ENCODE assay signal across 29 cellular contexts in the genomic region with DNA sequence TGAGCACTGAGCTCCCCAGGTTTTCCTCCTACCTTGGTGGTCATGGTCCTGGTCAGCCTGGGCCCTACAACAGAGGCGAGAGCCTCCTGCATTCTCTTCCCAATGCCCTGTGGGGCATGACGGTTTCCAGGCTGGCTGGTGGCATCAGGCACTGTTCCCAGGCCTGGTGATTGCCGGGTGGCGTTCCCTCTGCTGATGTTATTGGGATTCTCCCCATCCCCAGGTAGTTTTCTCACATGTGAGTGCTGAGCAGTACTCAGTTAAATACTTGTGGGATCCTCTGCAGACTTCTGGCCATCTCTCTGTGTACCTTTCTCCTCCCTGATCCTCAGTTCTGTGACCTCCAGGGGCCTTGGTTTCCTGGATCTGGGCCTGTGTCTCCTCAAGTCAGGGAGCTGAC. TPM values are rescaled to one million over a fixed set of nuclear protein-coding genes. Genes with fewer than 3 reads are reported as not detected.
"Had no signal": no experiment of that assay in that cellular context is flagged by ENCODE, and none has a peak within 500 bp of the region (broad histone marks: within the 10 kb centered on the region; RNA-seq: fewer than 3 reads in every experiment).

No MANE protein-coding gene starts in this region.

- H3K27ac Mint-ChIP-seq: dendritic cell treated with granulocyte-macrophage colony-stimulating factor and Interleukin-4, amounts not matched to agents 40 ng/mL and 50 ng/mL, for 4 days had no signal

- H3K4me3 ChIP-seq: esophagus muscularis mucosa, heart right ventricle, lower lobe of right lung, prostate gland, right atrium auricular region, thoracic aorta, tibial nerve, upper lobe of left lung had no signal

- H3K27ac ChIP-seq: esophagus muscularis mucosa, heart right ventricle, lower lobe of right lung, neutrophil, parathyroid adenoma, prostate gland, right atrium auricular region, thoracic aorta, tibial nerve, upper lobe of left lung had no signal

- H3K36me3 Mint-ChIP-seq: naive B cell; natural killer cell treated with Interleukin-12 subunit alpha and Interleukin-12 subunit beta and Interleukin-15 and Interleukin-18, amount 100 ng/mL, for 72 hours; stimulated activated effector memory CD8-positive, alpha-beta T cell treated with anti-CD3 and anti-CD28 coated beads, Interleukin-12 subunit alpha, Interleukin-12 subunit beta, amount 100 ng/mL, for 72 hours had no signal

- H2AFZ ChIP-seq: parathyroid adenoma had no signal

- H3K36me3 ChIP-seq: neutrophil, prostate gland had no signal

- H3K9ac ChIP-seq: parathyroid adenoma had no signal

- H3K4me1 Mint-ChIP-seq: naive B cell had no signal

- H3K27me3 ChIP-seq: esophagus muscularis mucosa, heart right ventricle, neutrophil, right atrium auricular region, tibial nerve, upper lobe of left lung had no signal

- H3K4me1 ChIP-seq: parathyroid adenoma, prostate gland had no signal

- H3K9me3 ChIP-seq: esophagus muscularis mucosa, heart right ventricle, lower lobe of right lung, neutrophil, prostate gland, right atrium auricular region, thoracic aorta, tibial nerve, upper lobe of left lung had no signal

- ATAC-seq: left cardiac atrium; left ventricle myocardium superior; lower lobe of right lung; natural killer cell treated with Interleukin-12 subunit alpha and Interleukin-12 subunit beta and Interleukin-15 and Interleukin-18, amount 100 ng/mL, for 72 hours; sciatic nerve; stimulated activated effector memory CD8-positive, alpha-beta T cell treated with anti-CD3 and anti-CD28 coated beads, Interleukin-12 subunit alpha, Interleukin-12 subunit beta, amount 100 ng/mL, for 72 hours; stimulated activated naive CD8-positive, alpha-beta T cell treated with anti-CD3 and anti-CD28 coated beads, Interleukin-15, Interleukin-2, amounts not matched to agents 100 U/mL and 50 U/mL, for 24 hours had no signal

- DNase-seq: effector CD8-positive, alpha-beta T cell; foreskin melanocyte; glutamatergic neuron; heart right ventricle; hippocampal formation; left cardiac atrium; left ventricle myocardium superior; lower lobe of right lung; naive B cell; stimulated activated CD4-positive, alpha-beta T cell treated with anti-CD3 and anti-CD28 coated beads, Interleukin-2, amount 100 ng/mL, for 24 hours; stimulated activated CD4-positive, alpha-beta T cell treated with anti-CD3 and anti-CD28 coated beads, Interleukin-4, amount 100 ng/mL, for 24 hours; stimulated activated naive CD8-positive, alpha-beta T cell treated with anti-CD3 and anti-CD28 coated beads, Interleukin-15, Interleukin-2, amounts not matched to agents 100 U/mL and 50 U/mL, for 24 hours; upper lobe of left lung had no signal

- H3K9me3 Mint-ChIP-seq: dendritic cell treated with granulocyte-macrophage colony-stimulating factor and Interleukin-4, amounts not matched to agents 40 ng/mL and 50 ng/mL, for 4 days; naive B cell; natural killer cell treated with Interleukin-12 subunit alpha and Interleukin-12 subunit beta and Interleukin-15 and Interleukin-18, amount 100 ng/mL, for 72 hours; neural crest cell; stimulated activated effector memory CD8-positive, alpha-beta T cell treated with anti-CD3 and anti-CD28 coated beads, Interleukin-12 subunit alpha, Interleukin-12 subunit beta, amount 100 ng/mL, for 72 hours had no signal

- H3K4me3 Mint-ChIP-seq: dendritic cell treated with granulocyte-macrophage colony-stimulating factor and Interleukin-4, amounts not matched to agents 40 ng/mL and 50 ng/mL, for 4 days; natural killer cell treated with Interleukin-12 subunit alpha and Interleukin-12 subunit beta and Interleukin-15 and Interleukin-18, amount 100 ng/mL, for 72 hours; neural crest cell; stimulated activated effector memory CD8-positive, alpha-beta T cell treated with anti-CD3 and anti-CD28 coated beads, Interleukin-12 subunit alpha, Interleukin-12 subunit beta, amount 100 ng/mL, for 72 hours had no signal

RNA-seq across cellular contexts. Expression of a gene that starts 52.2 kb away (rescaled TPM):
- total RNA-seq: endothelial cell of umbilical vein; epithelial cell of proximal tubule; kidney epithelial cell; mononuclear cell; natural killer cell treated with Interleukin-12 subunit alpha and Interleukin-12 subunit beta and Interleukin-15 and Interleukin-18, amount 100 ng/mL, for 72 hours; right atrium auricular region had no signal
